In the genomic region with DNA sequence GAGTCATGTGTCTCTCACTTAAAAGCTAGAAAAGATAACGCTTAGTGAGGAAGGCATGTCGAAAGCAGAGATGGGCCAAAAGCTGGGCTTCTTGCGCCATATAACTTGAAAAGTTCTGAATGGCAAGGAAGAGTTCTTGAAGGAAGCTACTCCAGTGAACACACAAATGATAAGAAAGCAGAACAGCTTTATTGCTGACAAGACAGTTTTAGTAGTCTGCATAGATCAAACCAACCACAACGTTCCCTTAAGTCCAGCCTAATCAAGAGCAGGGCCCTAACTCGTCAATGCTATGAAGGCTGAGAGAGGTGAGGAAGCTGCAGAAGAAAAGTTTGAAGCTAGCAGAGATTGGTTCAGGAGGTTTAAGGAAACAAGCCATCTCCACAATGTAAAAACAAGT, we compare ENCODE assay signal across 2 cellular contexts.
TF ChIP-seq lines count a peak whose summit lies in the region.

No MANE protein-coding gene starts in this region.

TF ChIP-seq in HepG2, 621 proteins besides CTCF, POLR2A, EP300 and RAD21:
- TF ChIP-seq MAFF (IDR thresholded peaks at IDR 0.05; ENCODE audit: low read depth, low read length) = peak; percentile 98
- TF ChIP-seq MAFK (conservative IDR thresholded peaks at IDR 0.05 in 1 of 2, IDR thresholded peaks at IDR 0.05 in 1 of 2; ENCODE audit: low read length in 2 of 2) = peak; percentile 97 to 98
- no peak for TF ChIP-seq ZNF282 (IDR thresholded peaks at IDR 0.05; ENCODE audit: partially characterized antibody)

TF ChIP-seq in H1, 55 proteins besides CTCF, POLR2A, EP300 and RAD21:
- TF ChIP-seq KDM1A (IDR thresholded peaks at IDR 0.05; ENCODE audit: borderline replicate concordance, low read length) (no peak), ASH2L (IDR thresholded peaks at IDR 0.05; ENCODE audit: low read length) (no peak), MAFK (IDR thresholded peaks at IDR 0.05; ENCODE audit: low read depth, low read length) (peak; percentile 88)
